ENCODE assay signal across 7 cellular contexts in genomic region chr19:34217952-34218817, GRCh38. TPM values are rescaled to one million over a fixed set of nuclear protein-coding genes. Genes with fewer than 3 reads are reported as not detected.
DNase-seq lines count a peak whose midpoint lies in the region; ATAC-seq, FAIRE-seq and TF ChIP-seq lines count a peak whose summit lies in the region.

No MANE protein-coding gene starts in this region.

- POLR2A ChIA-PET in IMR-90 (lab: Charles Lee; ENCODE audit: unreplicated experiment): interaction anchor here (0.5 kb wide), 1 partner anchor 29 kb away, joined by 19 read pairs; no protein-coding TSS in a partner anchor

- WGBS in IMR-90 (ENCODE audit: extremely low coverage in 2 of 2, insufficient read length in 1 of 2), 2 experiments: 89% methylated on average over 6 of the region's 18 CpGs; no CpG with 5 or more reads in 1 of the 2 experiments

- H3K9me1 ChIP-seq in IMR-90 (ENCODE audit: insufficient read depth, low read length): peaks cover 5% of the 10 kb centered on the region

- in situ Hi-C loops in IMR-90 (cut with MboI; ENCODE audit: low sequenced_read_pairs): no loop called here

- no peak for DNase-seq in GM18507 (ENCODE audit: extremely low spot score, insufficient read length, low read depth)
- peak; percentile 98 for DNase-seq in IMR-90
- DNase-seq in SJCRH30: peak; percentile 88 to 95
- DNase-seq in activated naive CD4-positive, alpha-beta T cell treated with anti-CD3 and anti-CD28 coated beads for 36 hours: peak; percentile 86
- no peak for DNase-seq in left lobe of liver (ENCODE audit: low spot score)
- peak; percentile 51 for DNase-seq in superior temporal gyrus (ENCODE audit: extremely low spot score)
- DNase-seq in retina: no peak

- H3K9ac ChIP-seq in IMR-90 (ENCODE audit: low read depth, low read length): no peak overlapping the region

- H3K4me2 ChIP-seq in IMR-90 (ENCODE audit: low read depth, low read length): peak overlapping the region; percentile 36; the same call in 1 of the 2 replicates

- FAIRE-seq in GM18507 (lab: Jason Lieb, UNC): peak; percentile 82

- peaks cover 45% of the 10 kb centered on the region for H3K36me3 Mint-ChIP-seq in activated naive CD4-positive, alpha-beta T cell treated with anti-CD3 and anti-CD28 coated beads for 36 hours (ENCODE audit: low read depth)

- no peak overlapping the region for H4K91ac ChIP-seq in IMR-90 (ENCODE audit: insufficient read depth, low read depth, low read length)

- H3K4me3 ChIP-seq in IMR-90 (ENCODE audit: insufficient read depth, low read depth, low read length): no peak overlapping the region
- H3K4me3 ChIP-seq in SJCRH30: no peak overlapping the region

- peaks cover 5% of the 10 kb centered on the region for H3K4me1 ChIP-seq in IMR-90 (ENCODE audit: control insufficient read depth, insufficient read depth, low read length)
- peaks cover 12% of the 10 kb centered on the region for H3K4me1 ChIP-seq in SJCRH30

- H3K23ac ChIP-seq in IMR-90 (ENCODE audit: low read depth, low read length): no peak overlapping the region

- H3K36me3 ChIP-seq in IMR-90 (ENCODE audit: control insufficient read depth, insufficient read depth, low read length) (peaks cover 37% of the 10 kb centered on the region), SJCRH30 (peaks cover 68% of the 10 kb centered on the region)

- no peak for TF ChIP-seq POLR2A in IMR-90 (IDR thresholded peaks at IDR 0.05; ENCODE audit: low read depth, low read length)

- ATAC-seq in IMR-90 (ENCODE audit: low read depth): peak; percentile 88
- peak; percentile 52 for ATAC-seq in left lobe of liver

- no peak overlapping the region for H2BK5ac ChIP-seq in IMR-90 (ENCODE audit: low read depth, low read length, poor library complexity, severe bottlenecking)

- BruUV-seq in IMR-90 (replicated peaks; lab: Mats Ljungman, UMichigan): no TSS peak

- H3K14ac ChIP-seq in IMR-90 (replicated peaks; ENCODE audit: low read depth, low read length): no peak overlapping the region

- H3K56ac ChIP-seq in IMR-90 (ENCODE audit: extremely low read depth, insufficient read depth, low read length): no peak overlapping the region

- no peak overlapping the region for H2AK5ac ChIP-seq in IMR-90 (ENCODE audit: low read depth, low read length)

- no peak for TF ChIP-seq CTCF in IMR-90 (conservative IDR thresholded peaks at IDR 0.05; ENCODE audit: low read depth, low read length)

- H3K27ac Mint-ChIP-seq in activated naive CD4-positive, alpha-beta T cell treated with anti-CD3 and anti-CD28 coated beads for 36 hours: peak overlapping the region; percentile 73

- H2BK15ac ChIP-seq in IMR-90 (ENCODE audit: low read depth, low read length): no peak overlapping the region

- H3K79me1 ChIP-seq in IMR-90 (ENCODE audit: low read depth in 1 of 2, low read length in 2 of 2): peaks cover 19 to 64% of the 10 kb centered on the region in 2 experiments

- H4K5ac ChIP-seq in IMR-90 (ENCODE audit: low read depth, low read length): no peak overlapping the region

- no peaks in the 10 kb centered on the region for H3K27me3 Mint-ChIP-seq in activated naive CD4-positive, alpha-beta T cell treated with anti-CD3 and anti-CD28 coated beads for 36 hours (ENCODE audit: low read depth)

- H3K27me3 ChIP-seq in IMR-90 (ENCODE audit: control insufficient read depth, insufficient read depth, low read length) (no peaks in the 10 kb centered on the region), SJCRH30 (no peaks in the 10 kb centered on the region)

- no peak overlapping the region for H2AK9ac ChIP-seq in IMR-90 (replicated peaks; ENCODE audit: low read depth, low read length, poor library complexity)

- no peak overlapping the region for H2BK20ac ChIP-seq in IMR-90 (ENCODE audit: low read depth, low read length)

- dilution Hi-C loops in IMR-90 (cut with HindIII; ENCODE audit: low sequenced_read_pairs, unreplicated experiment): no loop called here

- no peak overlapping the region for H2AFZ ChIP-seq in IMR-90 (replicated peaks; ENCODE audit: low read length, poor library complexity)

- H3K9me3 ChIP-seq in IMR-90 (ENCODE audit: control insufficient read depth, insufficient read depth, low read length) (no peaks in the 10 kb centered on the region), SJCRH30 (replicated peaks) (no peaks in the 10 kb centered on the region)

- intact Hi-C loops in IMR-90 (cut with micrococcal nuclease): no loop called here
- intact Hi-C loops in activated naive CD4-positive, alpha-beta T cell treated with anti-CD3 and anti-CD28 coated beads for 36 hours (cut with micrococcal nuclease): loop anchor here (1.0 to 10.0 kb wide), 7 partner anchors 8 to 287 kb away; no protein-coding TSS in a partner anchor

- H3K4me1 Mint-ChIP-seq in activated naive CD4-positive, alpha-beta T cell treated with anti-CD3 and anti-CD28 coated beads for 36 hours (ENCODE audit: low read depth): peaks cover 47% of the 10 kb centered on the region

- no peak overlapping the region for H4K8ac ChIP-seq in IMR-90 (ENCODE audit: low read depth in 2 of 2, low read length in 2 of 2)

- H3K4me3 Mint-ChIP-seq in activated naive CD4-positive, alpha-beta T cell treated with anti-CD3 and anti-CD28 coated beads for 36 hours: peak overlapping the region; percentile 52

- no peak for TF ChIP-seq RAD21 in IMR-90 (IDR thresholded peaks at IDR 0.05; ENCODE audit: low read length)

- H3K9me3 Mint-ChIP-seq in activated naive CD4-positive, alpha-beta T cell treated with anti-CD3 and anti-CD28 coated beads for 36 hours: no peaks in the 10 kb centered on the region

- H2BK120ac ChIP-seq in IMR-90 (ENCODE audit: low read depth, low read length): no peak overlapping the region

- CTCF ChIA-PET in IMR-90 (lab: Yijun Ruan, JAX): interaction anchor here (0.6 to 1.2 kb wide), 2 partner anchors 14 to 128 kb away, joined by 3 to 7 read pairs; no protein-coding TSS in a partner anchor
- CTCF ChIA-PET in activated naive CD4-positive, alpha-beta T cell treated with anti-CD3 and anti-CD28 coated beads for 36 hours (lab: Charles Lee): interaction anchor here (0.6 to 1.5 kb wide), 2 partner anchors 46 to 129 kb away, joined by 4 read pairs; partner anchors contain the start of gene LSM14A

- H3K27ac ChIP-seq in IMR-90 (ENCODE audit: insufficient read depth, low read length) (no peak overlapping the region; the same call in 1 of the 2 replicates), SJCRH30 (no peak overlapping the region)

- peaks cover 56% of the 10 kb centered on the region for H4K20me1 ChIP-seq in IMR-90 (ENCODE audit: insufficient read depth, low read length)

- 0 out of 2 replicates have a peak overlapping the region, but pooled peaks have one; percentile 10 for H3K18ac ChIP-seq in IMR-90 (ENCODE audit: low read depth, low read length)

- H3K4ac ChIP-seq in IMR-90 (ENCODE audit: low read depth, low read length): no peak overlapping the region

TF ChIP-seq in IMR-90, 13 proteins besides CTCF, POLR2A, EP300 and RAD21:
- TF ChIP-seq RFX5 (IDR thresholded peaks at IDR 0.05; ENCODE audit: low read depth, low read length) (no peak), FOS (IDR thresholded peaks at IDR 0.05; ENCODE audit: low read depth, low read length) (0 out of 2 replicates have a peak, but pooled peaks have one; percentile 5), RCOR1 (IDR thresholded peaks at IDR 0.05; ENCODE audit: insufficient replicate concordance, low read length) (peak; percentile 33), MAZ (IDR thresholded peaks at IDR 0.05; ENCODE audit: borderline replicate concordance, low read depth, low read length) (no peak), CHD1 (IDR thresholded peaks at IDR 0.05; ENCODE audit: low read depth, low read length) (no peak), MAFK (IDR thresholded peaks at IDR 0.05; ENCODE audit: low read depth, low read length) (peak; percentile 30; the same call in 1 of the 2 replicates), BHLHE40 (IDR thresholded peaks at IDR 0.05; ENCODE audit: low read depth, low read length) (peak; percentile 61; the same call in 1 of the 2 replicates), CEBPB (IDR thresholded peaks at IDR 0.05; ENCODE audit: low read depth, low read length) (peak; percentile 27; the same call in 1 of the 2 replicates), SMC3 (IDR thresholded peaks at IDR 0.05; ENCODE audit: low read depth, low read length) (no peak)

RNA-seq across cellular contexts. Expression of gene GARRE1, which starts 36.2 kb away (rescaled TPM):
- total RNA-seq in IMR-90 (2012; rRNA removed) (13.8 and 15.0 TPM in 2 replicates), left lobe of liver (9.2 TPM)
- 16.9 and 21.5 TPM in 2 replicates for polyA plus RNA-seq in IMR-90 (2012; rRNA removed)
- 8.9 and 11.8 TPM in 2 replicates for polyA plus RNA-seq in IMR-90 (2012; cell fraction: cytosol; rRNA removed)
- 35.6 and 45.2 TPM in 2 replicates for polyA plus RNA-seq in IMR-90 (2012; cell fraction: nucleus; rRNA removed; ENCODE audit: low replicate concordance)
- total RNA-seq in SJCRH30 (2014; rRNA removed; shearing (Covaris generic)): 15.8 and 17.5 TPM in 2 replicates
- 10 to 100 TPM; 13.2 to 16.2 TPM for total RNA-seq in activated naive CD4-positive, alpha-beta T cell treated with anti-CD3 and anti-CD28 coated beads for 36 hours

RNA-seq across cellular contexts. Expression of gene LSM14A, which starts 45.9 kb away (rescaled TPM):
- total RNA-seq in IMR-90 (2012; rRNA removed) (44.3 and 49.4 TPM in 2 replicates), left lobe of liver (34.1 TPM)
- polyA plus RNA-seq in IMR-90 (2012; rRNA removed): 54.8 and 66.1 TPM in 2 replicates
- 94.9 and 113 TPM in 2 replicates for polyA plus RNA-seq in IMR-90 (2012; cell fraction: cytosol; rRNA removed)
- polyA plus RNA-seq in IMR-90 (2012; cell fraction: nucleus; rRNA removed; ENCODE audit: low replicate concordance): 45.7 and 47.0 TPM in 2 replicates
- 87.4 and 101 TPM in 2 replicates for total RNA-seq in SJCRH30 (2014; rRNA removed; shearing (Covaris generic))
- total RNA-seq in activated naive CD4-positive, alpha-beta T cell treated with anti-CD3 and anti-CD28 coated beads for 36 hours: 100 to 1,000 TPM in 1 of 2 experiments, 10 to 100 TPM in 1; 87.9 to 102 TPM

Comparison
In these comparisons a context has a peak if more than half of its experiments do, and no peak if none do; other contexts are left out.
1. DNase-seq: peak in IMR-90 (single experiment), SJCRH30 (2 of 2), activated naive CD4-positive, alpha-beta T cell treated with anti-CD3 and anti-CD28 coated beads for 36 hours (single experiment) and superior temporal gyrus (single experiment); none in GM18507 (single experiment), left lobe of liver (single experiment) and retina (single experiment).